Comparison of ENCODE assay signal across 2 cellular contexts in the genomic region with DNA sequence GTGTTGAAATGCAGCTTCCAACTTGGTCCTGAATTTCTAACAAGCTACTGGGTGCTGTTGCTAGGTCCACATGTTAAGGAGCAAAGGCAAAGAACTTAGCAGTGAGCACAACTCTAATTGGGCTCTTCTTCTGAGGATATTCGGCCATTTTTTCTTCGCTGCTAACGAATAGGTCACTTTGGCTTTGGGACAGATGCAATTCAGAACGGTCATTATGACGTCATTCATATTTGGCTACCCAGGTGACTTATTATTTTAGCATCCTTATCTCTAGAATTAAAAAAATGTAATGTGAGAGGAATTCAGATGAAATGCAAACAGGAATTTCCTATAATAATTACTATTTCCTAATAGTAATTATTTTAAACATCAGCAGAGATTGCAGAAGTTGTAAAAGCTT.
TF ChIP-seq lines count a peak whose summit lies in the region.

No MANE protein-coding gene starts in this region.

TF ChIP-seq in HEK293, 187 proteins besides CTCF, POLR2A, EP300 and RAD21:
- TF ChIP-seq, protein P1, sequence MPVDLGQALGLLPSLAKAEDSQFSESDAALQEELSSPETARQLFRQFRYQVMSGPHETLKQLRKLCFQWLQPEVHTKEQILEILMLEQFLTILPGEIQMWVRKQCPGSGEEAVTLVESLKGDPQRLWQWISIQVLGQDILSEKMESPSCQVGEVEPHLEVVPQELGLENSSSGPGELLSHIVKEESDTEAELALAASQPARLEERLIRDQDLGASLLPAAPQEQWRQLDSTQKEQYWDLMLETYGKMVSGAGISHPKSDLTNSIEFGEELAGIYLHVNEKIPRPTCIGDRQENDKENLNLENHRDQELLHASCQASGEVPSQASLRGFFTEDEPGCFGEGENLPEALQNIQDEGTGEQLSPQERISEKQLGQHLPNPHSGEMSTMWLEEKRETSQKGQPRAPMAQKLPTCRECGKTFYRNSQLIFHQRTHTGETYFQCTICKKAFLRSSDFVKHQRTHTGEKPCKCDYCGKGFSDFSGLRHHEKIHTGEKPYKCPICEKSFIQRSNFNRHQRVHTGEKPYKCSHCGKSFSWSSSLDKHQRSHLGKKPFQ (tag by site-specific recombination; IDR thresholded peaks at IDR 0.05), result no peak
- TF ChIP-seq, protein P2, sequence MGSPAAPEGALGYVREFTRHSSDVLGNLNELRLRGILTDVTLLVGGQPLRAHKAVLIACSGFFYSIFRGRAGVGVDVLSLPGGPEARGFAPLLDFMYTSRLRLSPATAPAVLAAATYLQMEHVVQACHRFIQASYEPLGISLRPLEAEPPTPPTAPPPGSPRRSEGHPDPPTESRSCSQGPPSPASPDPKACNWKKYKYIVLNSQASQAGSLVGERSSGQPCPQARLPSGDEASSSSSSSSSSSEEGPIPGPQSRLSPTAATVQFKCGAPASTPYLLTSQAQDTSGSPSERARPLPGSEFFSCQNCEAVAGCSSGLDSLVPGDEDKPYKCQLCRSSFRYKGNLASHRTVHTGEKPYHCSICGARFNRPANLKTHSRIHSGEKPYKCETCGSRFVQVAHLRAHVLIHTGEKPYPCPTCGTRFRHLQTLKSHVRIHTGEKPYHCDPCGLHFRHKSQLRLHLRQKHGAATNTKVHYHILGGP (tag by site-specific recombination; IDR thresholded peaks at IDR 0.05), result no peak
- TF ChIP-seq ZNF658 (tag by site-specific recombination; IDR thresholded peaks at IDR 0.05), result no peak
- TF ChIP-seq ZNF37A (tag by site-specific recombination; IDR thresholded peaks at IDR 0.05), result no peak
- TF ChIP-seq, protein P3, sequence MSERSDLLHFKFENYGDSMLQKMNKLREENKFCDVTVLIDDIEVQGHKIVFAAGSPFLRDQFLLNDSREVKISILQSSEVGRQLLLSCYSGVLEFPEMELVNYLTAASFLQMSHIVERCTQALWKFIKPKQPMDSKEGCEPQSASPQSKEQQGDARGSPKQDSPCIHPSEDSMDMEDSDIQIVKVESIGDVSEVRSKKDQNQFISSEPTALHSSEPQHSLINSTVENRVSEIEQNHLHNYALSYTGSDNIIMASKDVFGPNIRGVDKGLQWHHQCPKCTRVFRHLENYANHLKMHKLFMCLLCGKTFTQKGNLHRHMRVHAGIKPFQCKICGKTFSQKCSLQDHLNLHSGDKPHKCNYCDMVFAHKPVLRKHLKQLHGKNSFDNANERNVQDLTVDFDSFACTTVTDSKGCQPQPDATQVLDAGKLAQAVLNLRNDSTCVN (tag by site-specific recombination; optimal IDR thresholded peaks at IDR 0.05), result no peak
- no peak for TF ChIP-seq ZNF391 (tag by site-specific recombination; IDR thresholded peaks at IDR 0.05; ENCODE audit: borderline replicate concordance, low read depth)
- TF ChIP-seq ZNF660 (tag by site-specific recombination; IDR thresholded peaks at IDR 0.05), result no peak
- TF ChIP-seq, protein P4, sequence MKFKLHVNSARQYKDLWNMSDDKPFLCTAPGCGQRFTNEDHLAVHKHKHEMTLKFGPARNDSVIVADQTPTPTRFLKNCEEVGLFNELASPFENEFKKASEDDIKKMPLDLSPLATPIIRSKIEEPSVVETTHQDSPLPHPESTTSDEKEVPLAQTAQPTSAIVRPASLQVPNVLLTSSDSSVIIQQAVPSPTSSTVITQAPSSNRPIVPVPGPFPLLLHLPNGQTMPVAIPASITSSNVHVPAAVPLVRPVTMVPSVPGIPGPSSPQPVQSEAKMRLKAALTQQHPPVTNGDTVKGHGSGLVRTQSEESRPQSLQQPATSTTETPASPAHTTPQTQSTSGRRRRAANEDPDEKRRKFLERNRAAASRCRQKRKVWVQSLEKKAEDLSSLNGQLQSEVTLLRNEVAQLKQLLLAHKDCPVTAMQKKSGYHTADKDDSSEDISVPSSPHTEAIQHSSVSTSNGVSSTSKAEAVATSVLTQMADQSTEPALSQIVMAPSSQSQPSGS (tag by site-specific recombination; IDR thresholded peaks at IDR 0.05; ENCODE audit: low read depth), result peak; percentile 86
TF ChIP-seq in HEK293: peak in this region for 1.

TF ChIP-seq in endothelial cell of umbilical vein, 7 proteins besides CTCF, POLR2A, EP300 and RAD21:
- TF ChIP-seq JUN (IDR thresholded peaks at IDR 0.05; ENCODE audit: borderline replicate concordance, insufficient read depth, insufficient read length, low read depth), result peak; percentile 50
- TF ChIP-seq, protein P5, sequence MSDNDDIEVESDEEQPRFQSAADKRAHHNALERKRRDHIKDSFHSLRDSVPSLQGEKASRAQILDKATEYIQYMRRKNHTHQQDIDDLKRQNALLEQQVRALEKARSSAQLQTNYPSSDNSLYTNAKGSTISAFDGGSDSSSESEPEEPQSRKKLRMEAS (IDR thresholded peaks at IDR 0.05; ENCODE audit: insufficient read depth, insufficient read length), result no peak
